23 cellular contexts compared by ENCODE assay signal in genomic region chr9:37679649-37680402, GRCh38. TPM values are rescaled to one million over a fixed set of nuclear protein-coding genes. Genes with fewer than 3 reads are reported as not detected.
"Had no signal": no experiment of that assay in that cellular context is flagged by ENCODE, and none has a peak within 500 bp of the region (broad histone marks: within the 10 kb centered on the region; RNA-seq: fewer than 3 reads in every experiment).

No MANE protein-coding gene starts in this region.

- H3K36me3 Mint-ChIP-seq: activated naive CD4-positive, alpha-beta T cell treated with anti-CD3 and anti-CD28 coated beads, Interleukin-2, amount 50 U/mL, for 72 hours; WTC11 had no signal

- ATAC-seq: activated CD4-positive, alpha-beta T cell treated with anti-CD3 and anti-CD28 coated beads for 36 hours; esophagus mucosa had no signal

- H3K4me1 Mint-ChIP-seq: activated CD4-positive, alpha-beta T cell treated with anti-CD3 and anti-CD28 coated beads for 36 hours; WTC11 had no signal

- H3K9me3 Mint-ChIP-seq: activated naive CD4-positive, alpha-beta T cell treated with anti-CD3 and anti-CD28 coated beads, Interleukin-2, amount 50 U/mL, for 72 hours; activated T-helper 1 cell treated with anti-CD3 and anti-CD28 coated beads, Interleukin-12 subunit alpha, Interleukin-12 subunit beta, Interleukin-2, Interleukin-4 antibody, amounts not matched to agents 30 ng/mL and 10 ng/mL and 1 ng/mL, durations not matched to agents 14 hours and 24 hours and 36 hours; nephron; T-helper 1 cell treated with Interleukin-12 subunit alpha and Interleukin-12 subunit beta and Interleukin-4 antibody, amounts not matched to agents 30 μg/mL and 1 μg/mL, for 36 hours had no signal

- H3K4me1 ChIP-seq: adrenal gland, breast epithelium, tibial artery had no signal

- DNase-seq: activated CD4-positive, alpha-beta T cell treated with anti-CD3 and anti-CD28 coated beads, Interleukin-2, amount 50 U/mL, for 48 hours; activated gamma-delta T cell treated with Interleukin-2 at 50 U/mL for 16 hours; activated T-cell treated with anti-CD3 and anti-CD28 coated beads for 4 hours; adrenal gland; cerebellar nuclear complex; cortex of kidney; hippocampal formation; midbrain; stimulated activated CD4-positive, alpha-beta T cell treated with anti-CD3 and anti-CD28 coated beads, Interleukin-12 subunit alpha, Interleukin-12 subunit beta, amount 100 ng/mL, for 4 hours; stimulated activated naive CD4-positive, alpha-beta T cell treated with Interleukin-2 at 50 U/mL for 16 hours; substantia nigra; tibial artery had no signal

- H3K36me3 ChIP-seq: adrenal gland, breast epithelium, right atrium auricular region, tibial artery had no signal

- H3K4me3 ChIP-seq: adrenal gland, breast epithelium, right atrium auricular region, tibial artery had no signal

- H3K9me3 ChIP-seq: adrenal gland, breast epithelium, right atrium auricular region, tibial artery had no signal

- H3K27ac Mint-ChIP-seq: activated CD4-positive, alpha-beta T cell treated with anti-CD3 and anti-CD28 coated beads for 36 hours; activated naive CD4-positive, alpha-beta T cell treated with anti-CD3 and anti-CD28 coated beads, Interleukin-2, amount 50 U/mL, for 72 hours; activated T-helper 1 cell treated with anti-CD3 and anti-CD28 coated beads, Interleukin-12 subunit alpha, Interleukin-12 subunit beta, Interleukin-2, Interleukin-4 antibody, amounts not matched to agents 30 ng/mL and 10 ng/mL and 1 ng/mL, durations not matched to agents 14 hours and 24 hours and 36 hours; nephron; progenitor cell of endocrine pancreas; T-helper 1 cell treated with Interleukin-12 subunit alpha and Interleukin-12 subunit beta and Interleukin-4 antibody, amounts not matched to agents 30 μg/mL and 1 μg/mL, for 36 hours; WTC11 had no signal

- H3K4me3 Mint-ChIP-seq: activated CD4-positive, alpha-beta T cell treated with anti-CD3 and anti-CD28 coated beads for 36 hours; activated T-helper 1 cell treated with anti-CD3 and anti-CD28 coated beads, Interleukin-12 subunit alpha, Interleukin-12 subunit beta, Interleukin-2, Interleukin-4 antibody, amounts not matched to agents 30 ng/mL and 10 ng/mL and 1 ng/mL, durations not matched to agents 14 hours and 24 hours and 36 hours; nephron; T-helper 1 cell treated with Interleukin-12 subunit alpha and Interleukin-12 subunit beta and Interleukin-4 antibody, amounts not matched to agents 30 μg/mL and 1 μg/mL, for 36 hours; WTC11 had no signal

- H3K27ac ChIP-seq: adrenal gland, breast epithelium, right atrium auricular region, tibial artery had no signal

- H3K27me3 ChIP-seq: breast epithelium, right atrium auricular region had no signal

RNA-seq across cellular contexts. Expression of gene FRMPD1, which starts 29.1 kb away (rescaled TPM):
- total RNA-seq: activated CD4-positive, alpha-beta T cell treated with anti-CD3 and anti-CD28 coated beads for 36 hours; activated naive CD4-positive, alpha-beta T cell treated with anti-CD3 and anti-CD28 coated beads, Interleukin-2, amount 50 U/mL, for 72 hours; lung microvascular endothelial cell had no signal
